In the genomic region with DNA sequence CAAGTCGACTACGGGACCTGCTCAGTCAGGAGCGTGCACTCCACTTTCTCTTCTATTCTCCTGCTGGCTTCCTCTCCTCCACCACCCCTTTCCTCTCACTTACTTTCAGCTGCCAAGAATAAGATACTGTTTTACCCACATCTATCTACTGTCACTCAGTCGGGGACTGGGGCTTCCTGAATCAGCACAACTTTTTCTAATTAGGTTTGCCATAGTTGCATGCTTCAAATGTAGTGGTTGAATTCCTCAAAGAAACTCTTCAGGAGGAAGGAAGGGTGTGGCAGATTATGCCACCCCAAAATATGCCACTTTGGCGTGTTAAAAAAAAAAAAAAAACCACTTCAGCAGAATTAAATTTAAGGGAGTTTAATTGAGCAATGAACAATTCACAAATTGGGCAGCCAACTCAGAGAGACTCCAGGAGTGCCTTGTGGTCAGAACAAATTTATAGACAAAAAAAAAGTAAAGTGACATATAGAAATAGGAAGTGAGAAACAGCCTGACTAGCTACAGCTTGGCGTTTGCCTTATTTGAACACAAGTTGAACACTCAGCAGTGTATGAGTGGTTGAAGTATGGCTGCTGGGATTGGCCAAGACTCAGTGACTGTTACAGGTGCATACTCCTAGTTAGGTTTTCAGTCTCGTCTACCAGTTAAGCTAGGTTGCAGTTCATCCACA, we compare ENCODE assay signal across 10 cellular contexts. TPM values are rescaled to one million over a fixed set of nuclear protein-coding genes. Genes with fewer than 3 reads are reported as not detected.
DNase-seq lines count a peak whose midpoint lies in the region; ATAC-seq, FAIRE-seq and TF ChIP-seq lines count a peak whose summit lies in the region.
"Had no signal": no experiment of that assay in that cellular context is flagged by ENCODE, and none has a peak within 500 bp of the region (broad histone marks: within the 10 kb centered on the region; RNA-seq: fewer than 3 reads in every experiment).

No MANE protein-coding gene starts in this region.

- H3K27ac ChIP-seq in PC-9: no peak overlapping the region
- H3K27ac ChIP-seq in prostate gland: no peak overlapping the region

- TF ChIP-seq CTCF in PC-9 (conservative IDR thresholded peaks at IDR 0.05): no peak
- TF ChIP-seq CTCF in prostate gland (IDR thresholded peaks at IDR 0.05): no peak

- H3K9me2 ChIP-seq in PC-9 (ENCODE audit: insufficient read depth): no peaks in the 10 kb centered on the region

- CTCF ChIA-PET in PC-9 (lab: Charles Lee): no interaction called here

- WGBS in prostate gland: 67% methylated on average over 7 of the region's 7 CpGs

- peak; percentile 46; the same call in 1 of the 2 replicates for TF ChIP-seq POLR2A in GM12892 (IDR thresholded peaks at IDR 0.05; ENCODE audit: low read depth, low read length)
- TF ChIP-seq POLR2A in prostate gland (IDR thresholded peaks at IDR 0.05): no peak

- intact Hi-C loops in dendritic cell treated with granulocyte-macrophage colony-stimulating factor and Interleukin-4, amounts not matched to agents 40 ng/mL and 50 ng/mL, for 4 days (cut with micrococcal nuclease): loop anchor here (2.0 to 10.0 kb wide), 2 partner anchors 32 to 382 kb away; a partner anchor contains a TSS
- intact Hi-C loops in PC-9 (cut with micrococcal nuclease; ENCODE audit: unreplicated experiment): loop anchor here (10.0 kb wide), 3 partner anchors 72 to 1108 kb away; no protein-coding TSS in a partner anchor
- intact Hi-C loops in Right ventricle myocardium inferior (cut with DNase I): loop anchor here (5.0 kb wide), 1 partner anchor 495 kb away; no protein-coding TSS in a partner anchor
- intact Hi-C loops in prostate gland (cut with DNase I): loop anchor here (5.0 kb wide), 1 partner anchor 495 kb away; no protein-coding TSS in a partner anchor

- peaks cover 4% of the 10 kb centered on the region; the same call in 1 of the 2 replicates for H3F3A ChIP-seq in PC-9 (ENCODE audit: insufficient read depth, low read depth)

- peak overlapping the region; percentile 71 for H3K4me3 Mint-ChIP-seq in dendritic cell treated with granulocyte-macrophage colony-stimulating factor and Interleukin-4, amounts not matched to agents 40 ng/mL and 50 ng/mL, for 4 days
- H3K4me3 Mint-ChIP-seq: neural crest cell had no signal

- H3K4me3 ChIP-seq in PC-9: no peak overlapping the region
- H3K4me3 ChIP-seq in prostate gland: no peak overlapping the region

- POLR2A ChIA-PET in PC-9 (lab: Charles Lee; ENCODE audit: unreplicated experiment): no interaction called here

- H3K9me3 ChIP-seq in PC-9 (ENCODE audit: insufficient read depth, low read depth) (no peaks in the 10 kb centered on the region), prostate gland (no peaks in the 10 kb centered on the region)

- H3K27me3 ChIP-seq in PC-9 (ENCODE audit: insufficient read depth, low read depth) (no peaks in the 10 kb centered on the region), prostate gland (replicated peaks; ENCODE audit: insufficient read depth) (no peaks in the 10 kb centered on the region)

- H3K27me3 Mint-ChIP-seq in dendritic cell treated with granulocyte-macrophage colony-stimulating factor and Interleukin-4, amounts not matched to agents 40 ng/mL and 50 ng/mL, for 4 days: no peaks in the 10 kb centered on the region

- peak overlapping the region; percentile 89 for H3K27ac Mint-ChIP-seq in dendritic cell treated with granulocyte-macrophage colony-stimulating factor and Interleukin-4, amounts not matched to agents 40 ng/mL and 50 ng/mL, for 4 days

- H4K20me1 ChIP-seq in PC-9 (ENCODE audit: insufficient read depth): no peaks in the 10 kb centered on the region

- H3K4me1 ChIP-seq in PC-9 (replicated peaks; ENCODE audit: insufficient read depth) (no peaks in the 10 kb centered on the region), prostate gland (replicated peaks) (no peaks in the 10 kb centered on the region)

- DNase-seq in GM12892 (ENCODE audit: insufficient read length) (peak; percentile 31), KG1 (lab: John Stamatoyannopoulos, UW) (peak; percentile 71), PC-9 (no peak), Right ventricle myocardium inferior (ENCODE audit: missing footprints) (no peak), HTR-8/SVneo (ENCODE audit: insufficient read length, low spot score) (no peak), prostate gland (ENCODE audit: low spot score) (no peak)
- DNase-seq: anterior cingulate cortex had no signal

- no peak overlapping the region for H2AFZ ChIP-seq in PC-9

- peaks cover 67% of the 10 kb centered on the region for H3K4me1 Mint-ChIP-seq in dendritic cell treated with granulocyte-macrophage colony-stimulating factor and Interleukin-4, amounts not matched to agents 40 ng/mL and 50 ng/mL, for 4 days (ENCODE audit: low read depth)

- no peaks in the 10 kb centered on the region for H3K36me3 ChIP-seq in PC-9 (ENCODE audit: low read depth)
- no peaks in the 10 kb centered on the region for H3K36me3 ChIP-seq in prostate gland

- FAIRE-seq in GM12892 (lab: Jason Lieb, UNC) (peak; percentile 90), HTR-8/SVneo (lab: Jason Lieb, UNC) (no peak)

- no peaks in the 10 kb centered on the region for H3K79me2 ChIP-seq in PC-9 (ENCODE audit: low read depth)

- BruUV-seq in PC-9 (replicated peaks; lab: Mats Ljungman, UMichigan): no TSS peak

- peak; percentile 66 for ATAC-seq in GM21576 (IDR thresholded peaks at IDR 0.05; ENCODE audit: unreplicated experiment)
- ATAC-seq in Right ventricle myocardium inferior: no peak

- H3K4me2 ChIP-seq in PC-9: no peak overlapping the region

- no peaks in the 10 kb centered on the region for H3K9me3 Mint-ChIP-seq in dendritic cell treated with granulocyte-macrophage colony-stimulating factor and Interleukin-4, amounts not matched to agents 40 ng/mL and 50 ng/mL, for 4 days
- H3K9me3 Mint-ChIP-seq: neural crest cell had no signal

- H3K36me3 Mint-ChIP-seq in dendritic cell treated with granulocyte-macrophage colony-stimulating factor and Interleukin-4, amounts not matched to agents 40 ng/mL and 50 ng/mL, for 4 days (ENCODE audit: low read depth): no peaks in the 10 kb centered on the region

RNA-seq across cellular contexts. Expression of a gene that starts 32.5 kb away (rescaled TPM):
- polyA plus RNA-seq in GM12892 (2012; ENCODE audit: missing spikeins): 9.3 TPM
- total RNA-seq in PC-9 (2021): 4.0 and 5.3 TPM in 2 replicates
- total RNA-seq in Right ventricle myocardium inferior: 5.8 TPM
- 1 to 10 TPM; 9.0 to 9.2 TPM for total RNA-seq in prostate gland

Comparison
In these comparisons a context has a peak if more than half of its experiments do, and no peak if none do; other contexts are left out.
1. DNase-seq: peak in GM12892 (single experiment) and KG1 (single experiment); none in PC-9 (0 of 2), Right ventricle myocardium inferior (single experiment), HTR-8/SVneo (single experiment) and prostate gland (single experiment).